ENCODE assay signal across 8 cellular contexts in the genomic region with DNA sequence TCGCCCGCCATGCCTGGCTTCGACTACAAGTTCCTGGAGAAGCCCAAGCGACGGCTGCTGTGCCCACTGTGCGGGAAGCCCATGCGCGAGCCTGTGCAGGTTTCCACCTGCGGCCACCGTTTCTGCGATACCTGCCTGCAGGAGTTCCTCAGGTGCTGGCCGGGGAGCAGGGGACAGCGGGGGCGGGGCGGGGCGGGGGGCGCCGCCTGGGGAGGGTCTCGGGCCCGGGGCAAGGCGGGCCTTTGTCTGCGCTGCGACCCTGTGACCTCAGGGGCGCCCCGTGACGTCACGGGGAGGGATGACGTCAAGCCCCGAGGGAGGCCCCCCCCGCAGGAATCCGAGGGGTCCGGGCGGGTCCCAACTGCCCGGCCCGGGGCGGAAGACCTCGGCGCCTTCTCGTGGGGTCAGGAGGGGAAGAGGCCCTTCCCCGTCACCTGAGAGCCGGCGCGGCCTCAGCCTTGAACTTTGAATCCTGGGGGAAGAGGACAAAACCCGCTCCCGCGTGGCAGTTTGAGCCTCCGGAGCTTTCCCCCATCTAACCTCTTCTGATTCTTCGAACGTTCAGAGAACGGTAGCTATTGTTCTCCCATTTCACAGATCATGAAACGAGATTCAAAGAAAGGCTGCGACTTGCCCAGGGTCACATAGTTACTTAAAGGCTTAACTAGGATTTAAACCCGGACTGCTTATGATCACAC. TPM values are rescaled to one million over a fixed set of nuclear protein-coding genes. Genes with fewer than 3 reads are reported as not detected.
DNase-seq lines count a peak whose midpoint lies in the region; ATAC-seq, FAIRE-seq and TF ChIP-seq lines count a peak whose summit lies in the region.

No MANE protein-coding gene starts in this region.

- peaks cover 0 to 19% (median 0%) of the 10 kb centered on the region in 3 donors for H3K36me3 ChIP-seq in Peyer's patch
- peaks cover 0 to 16% (median 7%) of the 10 kb centered on the region in 3 donors for H3K36me3 ChIP-seq in pancreas

- H3K27ac Mint-ChIP-seq in activated naive CD4-positive, alpha-beta T cell treated with anti-CD3 and anti-CD28 coated beads for 36 hours = peak overlapping the region; percentile 85
- H3K27ac Mint-ChIP-seq in glutamatergic neuron (ENCODE audit: unreplicated experiment) = peak overlapping the region; percentile 96

- intact Hi-C loops in activated naive CD4-positive, alpha-beta T cell treated with anti-CD3 and anti-CD28 coated beads for 36 hours (cut with micrococcal nuclease) = no loop called here
- intact Hi-C loops in pancreas (cut with DNase I) = no loop called here

- peaks cover 3 to 51% (median 35%) of the 10 kb centered on the region in 4 donors for H3K4me1 ChIP-seq in Peyer's patch
- peaks cover 32 to 37% (median 33%) of the 10 kb centered on the region in 3 donors for H3K4me1 ChIP-seq in pancreas

- peak; percentile 19 for ATAC-seq in HG02870 (IDR thresholded peaks at IDR 0.05; ENCODE audit: unreplicated experiment)
- ATAC-seq in pancreas = peak; percentile 0 to 6 (median 2)

- H3K27ac ChIP-seq in Peyer's patch (peak overlapping the region; percentile 99 to 100 (median 99)), pancreas (peak overlapping the region; percentile 94 to 98 (median 96))

- peak; percentile 26 to 49 for TF ChIP-seq POLR2A in Peyer's patch (IDR thresholded peaks at IDR 0.05)

- H3K4me1 Mint-ChIP-seq in activated naive CD4-positive, alpha-beta T cell treated with anti-CD3 and anti-CD28 coated beads for 36 hours (ENCODE audit: low read depth) = peaks cover 40% of the 10 kb centered on the region
- peaks cover 19% of the 10 kb centered on the region for H3K4me1 Mint-ChIP-seq in glutamatergic neuron (ENCODE audit: low read depth, unreplicated experiment)

- H3K27me3 ChIP-seq in Peyer's patch (no peaks in the 10 kb centered on the region), pancreas (no peaks in the 10 kb centered on the region)

- H3K9me3 ChIP-seq in Peyer's patch (no peaks in the 10 kb centered on the region), pancreas (no peaks in the 10 kb centered on the region)

- peaks cover 3% of the 10 kb centered on the region for H3K9me3 Mint-ChIP-seq in activated naive CD4-positive, alpha-beta T cell treated with anti-CD3 and anti-CD28 coated beads for 36 hours
- H3K9me3 Mint-ChIP-seq in glutamatergic neuron (ENCODE audit: unreplicated experiment) = peaks cover 28% of the 10 kb centered on the region

- no peak for DNase-seq in GM12864 (ENCODE audit: low read depth)
- peak; percentile 77 to 82 (median 80) for DNase-seq in Peyer's patch
- peak; percentile 72 for DNase-seq in activated naive CD4-positive, alpha-beta T cell treated with anti-CD3 and anti-CD28 coated beads for 36 hours
- DNase-seq in glutamatergic neuron = peak; percentile 91
- DNase-seq in pancreas = peak in 5 of 6 donors; percentile 51 to 86 (median 79)
- DNase-seq in SKM-1 (lab: John Stamatoyannopoulos, UW; ENCODE audit: unreplicated experiment) = no peak
- no peak for DNase-seq in hippocampal formation (lab: John Stamatoyannopoulos, UW)

- FAIRE-seq in pancreas (lab: Jason Lieb, UNC) = no peak

- H3K36me3 Mint-ChIP-seq in activated naive CD4-positive, alpha-beta T cell treated with anti-CD3 and anti-CD28 coated beads for 36 hours (ENCODE audit: low read depth) = peaks cover 28% of the 10 kb centered on the region
- no peaks in the 10 kb centered on the region for H3K36me3 Mint-ChIP-seq in glutamatergic neuron (ENCODE audit: unreplicated experiment)

- CTCF ChIA-PET in activated naive CD4-positive, alpha-beta T cell treated with anti-CD3 and anti-CD28 coated beads for 36 hours (lab: Charles Lee) = interaction anchor here (1.5 to 14.2 kb wide), 3 partner anchors 7 to 20 kb away, joined by 3 to 353 read pairs (median 30); partner anchors contain the start of genes NEK8 and TLCD1

- WGBS in pancreas, 2 donors = 0 to 1% methylated on average over 43 to 53 of the region's 53 CpGs

- peak overlapping the region; percentile 91 for H3K4me3 Mint-ChIP-seq in activated naive CD4-positive, alpha-beta T cell treated with anti-CD3 and anti-CD28 coated beads for 36 hours
- peak overlapping the region; percentile 90 for H3K4me3 Mint-ChIP-seq in glutamatergic neuron (ENCODE audit: unreplicated experiment)

- no peak for TF ChIP-seq CTCF in GM12864 (IDR thresholded peaks at IDR 0.05; ENCODE audit: low read depth, low read length, missing control alignments)
- TF ChIP-seq CTCF in Peyer's patch (IDR thresholded peaks at IDR 0.05) = no peak
- no peak for TF ChIP-seq CTCF in glutamatergic neuron (IDR thresholded peaks at IDR 0.05; ENCODE audit: partially characterized antibody, unreplicated experiment)
- no peak for TF ChIP-seq CTCF in pancreas (IDR thresholded peaks at IDR 0.05)

- H3K4me3 ChIP-seq in GM12864 (ENCODE audit: low read depth, low read length) (peak overlapping the region; percentile 89), Peyer's patch (peak overlapping the region; percentile 79 to 97 (median 90)), pancreas (peak overlapping the region; percentile 63 to 91 (median 78))

- H3K27me3 Mint-ChIP-seq in activated naive CD4-positive, alpha-beta T cell treated with anti-CD3 and anti-CD28 coated beads for 36 hours (ENCODE audit: low read depth) = no peaks in the 10 kb centered on the region
- peaks cover 27% of the 10 kb centered on the region for H3K27me3 Mint-ChIP-seq in glutamatergic neuron (ENCODE audit: unreplicated experiment)

RNA-seq across cellular contexts. Expression of gene TRAF4, which starts 0.4 kb away (rescaled TPM):
- total RNA-seq in Peyer's patch = 100 to 1,000 TPM in 3 of 4 donors, 10 to 100 TPM in 1; 83.3 to 228 (median 184) TPM
- total RNA-seq in activated naive CD4-positive, alpha-beta T cell treated with anti-CD3 and anti-CD28 coated beads for 36 hours = 10 to 100 TPM; 75.9 to 80.4 TPM
- total RNA-seq in glutamatergic neuron (ENCODE audit: unreplicated experiment) = 373 TPM
- total RNA-seq in pancreas = 10 to 100 TPM; 22.6 to 48.2 (median 32.3) TPM
- polyA plus RNA-seq in pancreas = 10 to 100 TPM; 41.0 to 43.8 TPM

RNA-seq across cellular contexts. Expression of gene NEK8, which starts 15.7 kb away (rescaled TPM):
- 10 to 100 TPM in 2 of 4 donors, 1 to 10 TPM in 2; 7.4 to 89.1 (median 14.0) TPM for total RNA-seq in Peyer's patch
- total RNA-seq in activated naive CD4-positive, alpha-beta T cell treated with anti-CD3 and anti-CD28 coated beads for 36 hours = 1 to 10 TPM; 3.1 to 3.2 TPM
- 5.9 TPM for total RNA-seq in glutamatergic neuron (ENCODE audit: unreplicated experiment)
- 1 to 10 TPM; 2.5 to 5.8 (median 3.8) TPM for total RNA-seq in pancreas
- polyA plus RNA-seq in pancreas = 1 to 10 TPM; 8.4 to 9.7 TPM

RNA-seq across cellular contexts. Expression of gene TLCD1, which starts 18.2 kb away (rescaled TPM):
- 1 to 10 TPM; 3.3 to 9.1 (median 5.8) TPM for total RNA-seq in Peyer's patch
- total RNA-seq in activated naive CD4-positive, alpha-beta T cell treated with anti-CD3 and anti-CD28 coated beads for 36 hours = 1 to 10 TPM; 4.0 to 4.6 TPM
- 8.2 TPM for total RNA-seq in glutamatergic neuron (ENCODE audit: unreplicated experiment)
- total RNA-seq in pancreas = 1 to 10 TPM; 3.7 to 6.4 (median 4.2) TPM
- polyA plus RNA-seq in pancreas = 10 to 100 TPM; 10.2 to 10.5 TPM

RNA-seq across cellular contexts. Expression of gene RPL23A, which starts 24.5 kb away (rescaled TPM):
- total RNA-seq in Peyer's patch = 100 to 1,000 TPM; 214 to 675 (median 268) TPM
- 1,000 to 10,000 TPM; 2,756 to 2,921 TPM for total RNA-seq in activated naive CD4-positive, alpha-beta T cell treated with anti-CD3 and anti-CD28 coated beads for 36 hours
- 627 TPM for total RNA-seq in glutamatergic neuron (ENCODE audit: unreplicated experiment)
- total RNA-seq in pancreas = 100 to 1,000 TPM; 551 to 988 (median 835) TPM
- polyA plus RNA-seq in pancreas = 100 to 1,000 TPM; 305 to 640 TPM

RNA-seq across cellular contexts. Expression of gene RAB34, which starts 26.6 kb away (rescaled TPM):
- total RNA-seq in Peyer's patch = 10 to 100 TPM; 14.5 to 69.3 (median 30.2) TPM
- 10 to 100 TPM; 10.2 to 12.3 TPM for total RNA-seq in activated naive CD4-positive, alpha-beta T cell treated with anti-CD3 and anti-CD28 coated beads for 36 hours
- 54.3 TPM for total RNA-seq in glutamatergic neuron (ENCODE audit: unreplicated experiment)
- total RNA-seq in pancreas = 10 to 100 TPM in 1 of 6 donors, 1 to 10 TPM in 4, under 1 TPM in 1; 0.94 to 10.6 (median 5.3) TPM
- polyA plus RNA-seq in pancreas = 10 to 100 TPM; 11.7 to 17.7 TPM

Comparison
In these comparisons a context has a peak if more than half of its experiments do, and no peak if none do; other contexts are left out.
1. DNase-seq: peak in Peyer's patch (3 of 3), activated naive CD4-positive, alpha-beta T cell treated with anti-CD3 and anti-CD28 coated beads for 36 hours (single experiment), glutamatergic neuron (single experiment) and pancreas (5 of 6); none in GM12864 (single experiment), SKM-1 (single experiment) and hippocampal formation (0 of 2).
2. Peak in every context shown above with its lines, with median percentiles within 50 percentile points of each other: H3K4me3 ChIP-seq.